In the genomic region with DNA sequence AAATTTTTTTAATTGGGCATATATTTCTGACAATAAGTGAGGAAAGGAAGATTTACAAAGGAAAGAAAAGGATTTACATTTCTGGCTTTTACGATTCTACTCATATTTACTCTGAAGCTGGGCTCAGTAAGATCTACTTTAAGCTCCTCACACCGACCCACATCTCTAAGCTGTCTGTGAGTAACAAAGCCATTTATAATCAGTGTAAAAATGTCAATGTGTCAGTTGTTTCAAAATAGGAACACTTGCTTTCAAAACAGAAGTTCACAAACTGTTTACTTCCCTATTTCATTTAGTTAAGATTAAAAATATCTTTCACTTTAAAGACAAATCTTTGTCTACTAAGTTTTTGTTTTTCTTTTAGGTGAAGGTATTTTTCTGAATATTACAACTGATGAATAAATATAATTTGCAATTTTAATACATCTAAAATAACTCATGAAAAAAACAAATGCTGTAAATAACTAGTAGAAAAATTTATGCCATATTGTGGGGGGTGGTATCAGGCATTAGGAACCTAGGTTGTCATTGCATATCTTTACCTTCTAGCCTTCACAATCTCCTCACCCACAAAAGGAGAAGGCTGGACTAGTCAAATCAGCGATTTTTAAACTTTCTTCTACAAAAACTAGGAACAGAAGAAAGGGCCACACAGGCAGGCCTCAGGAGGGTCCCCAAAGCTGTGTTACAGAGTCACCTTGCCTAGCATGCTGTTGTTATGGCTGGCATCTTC, we compare ENCODE assay signal across 12 cellular contexts.
DNase-seq lines count a peak whose midpoint lies in the region; ATAC-seq and TF ChIP-seq lines count a peak whose summit lies in the region.
"Had no signal": no experiment of that assay in that cellular context is flagged by ENCODE, and none has a peak within 500 bp of the region (broad histone marks: within the 10 kb centered on the region; RNA-seq: fewer than 3 reads in every experiment).

No MANE protein-coding gene starts in this region.

- peak overlapping the region; percentile 70 for H3K27ac ChIP-seq in psoas muscle
- H3K27ac ChIP-seq: epithelial cell of prostate had no signal

- WGBS in psoas muscle, 3 donors = 41 to 49% (median 46%) methylated on average over 3 of the region's 3 CpGs

- H3K27me3 ChIP-seq in psoas muscle (ENCODE audit: insufficient read depth in 3 of 3, low read length in 2 of 3) = no peaks in the 10 kb centered on the region

- H3K4me3 ChIP-seq in psoas muscle = peak overlapping the region; percentile 10

- H3K36me3 ChIP-seq in psoas muscle (ENCODE audit: insufficient read depth in 1 of 2, low read depth in 1 of 2) = no peaks in the 10 kb centered on the region

- peaks cover 60% of the 10 kb centered on the region for H3K4me1 ChIP-seq in psoas muscle

- no peak for TF ChIP-seq CTCF in psoas muscle (IDR thresholded peaks at IDR 0.05)

- no peaks in the 10 kb centered on the region for H3K9me3 ChIP-seq in psoas muscle

- intact Hi-C loops in psoas muscle (cut with DNase I) = loop anchor here in 1 of 2 donors (5.0 to 10.0 kb wide), 3 partner anchors 59 to 234 kb away; no protein-coding TSS in a partner anchor

- peak; percentile 78 for DNase-seq in SIG-M5 treated with dmso at 0.1 percent for 504 hours (lab: John Stamatoyannopoulos, UW; ENCODE audit: unreplicated experiment)
- no peak for DNase-seq in psoas muscle
- DNase-seq in cerebellar cortex (ENCODE audit: low spot score) = no peak
- DNase-seq in NCI-H1092 treated with DMSO at 0.1 percent for 48 hours (lab: John Stamatoyannopoulos, UW) = no peak
- no peak for DNase-seq in H4 (ENCODE audit: low spot score)
- no peak for DNase-seq in activated CD4-positive, alpha-beta T cell treated with anti-CD3 and anti-CD28 coated beads, Interleukin-2, amount 50 U/mL, for 1 hour
- DNase-seq: activated CD8-positive, alpha-beta memory T cell treated with anti-CD3 and anti-CD28 coated beads, Interleukin-2, amount 10 ng/mL, durations not matched to agents 7 days and 5 days; DMS79; HFFc6 had no signal

- ATAC-seq in GM18867 (IDR thresholded peaks at IDR 0.05; ENCODE audit: unreplicated experiment) (peak; percentile 64), HG03103 (IDR thresholded peaks at IDR 0.05; ENCODE audit: low read depth, unreplicated experiment) (peak; percentile 45), psoas muscle (peak; percentile 74 to 92 (median 86))
- ATAC-seq: activated CD8-positive, alpha-beta memory T cell treated with anti-CD3 and anti-CD28 coated beads, Interleukin-2, amount 10 ng/mL, durations not matched to agents 7 days and 5 days had no signal
